Comparison of ENCODE assay signal across 25 cellular contexts in genomic region chrX:38935561-38935960, GRCh38.
A peak's percentile ranks its signal among the peaks of the same experiment; 100 is the strongest.
DNase-seq lines count a peak whose midpoint lies in the region; ATAC-seq, FAIRE-seq and TF ChIP-seq lines count a peak whose summit lies in the region.
"Had no signal": no experiment of that assay in that cellular context is flagged by ENCODE, and none has a peak within 500 bp of the region (broad histone marks: within the 10 kb centered on the region; RNA-seq: fewer than 3 reads in every experiment).

No MANE protein-coding gene starts in this region.

- H3K4me1 ChIP-seq in PC-3 (ENCODE audit: insufficient read depth, low read length) (no peaks in the 10 kb centered on the region), endodermal cell (ENCODE audit: control insufficient read depth, insufficient read depth, low read length) (no peaks in the 10 kb centered on the region)
- H3K4me1 ChIP-seq: A549, Peyer's patch had no signal

- peak overlapping the region; percentile 65 for H3K27ac Mint-ChIP-seq in stimulated activated memory B cell treated with anti-CD40 and anti-IgM and Interleukin-4, amounts not matched to agents 10 μg/mL and 1 μg/mL and 100 μg/mL, for 72 hours
- no peak overlapping the region for H3K27ac Mint-ChIP-seq in endodermal cell
- H3K27ac Mint-ChIP-seq: B cell, CD14-positive monocyte had no signal

- H3K27ac ChIP-seq in PC-3 (ENCODE audit: low read length) = no peak overlapping the region
- no peak overlapping the region for H3K27ac ChIP-seq in endodermal cell (ENCODE audit: low read depth, low read length)
- H3K27ac ChIP-seq: A549, HL-60, Peyer's patch had no signal

- H3K9me3 Mint-ChIP-seq in stimulated activated memory B cell treated with anti-CD40 and anti-IgM and Interleukin-4, amounts not matched to agents 10 μg/mL and 1 μg/mL and 100 μg/mL, for 72 hours = no peaks in the 10 kb centered on the region
- peaks cover 29% of the 10 kb centered on the region for H3K9me3 Mint-ChIP-seq in endodermal cell

- H3K4me1 Mint-ChIP-seq in stimulated activated memory B cell treated with anti-CD40 and anti-IgM and Interleukin-4, amounts not matched to agents 10 μg/mL and 1 μg/mL and 100 μg/mL, for 72 hours = no peaks in the 10 kb centered on the region
- no peaks in the 10 kb centered on the region for H3K4me1 Mint-ChIP-seq in endodermal cell
- H3K4me1 Mint-ChIP-seq: B cell, CD14-positive monocyte had no signal

- DNase-seq in GM12891 (ENCODE audit: insufficient read length, low spot score) = no peak
- DNase-seq in left colon = no peak
- DNase-seq in PC-3 = no peak
- DNase-seq in NCI-H510A treated with DMSO at 0.1 percent for 48 hours (lab: John Stamatoyannopoulos, UW) = no peak
- no peak for DNase-seq in endodermal cell
- DNase-seq: DND-41; KBM-7; NCI-H1092; NCI-H1436; NCI-H1930; NCI-H226; NCI-H524; NCI-H774; NK-92 treated with Interleukin-12 subunit alpha and Interleukin-12 subunit beta, amount 100 ng/mL, for 24 hours; Peyer's patch had no signal

- H3K27me3 ChIP-seq in PC-3 (ENCODE audit: low read length) = no peaks in the 10 kb centered on the region
- H3K27me3 ChIP-seq in endodermal cell (ENCODE audit: control insufficient read depth, insufficient read depth, low read length, poor library complexity, severe bottlenecking) = no peaks in the 10 kb centered on the region
- H3K27me3 ChIP-seq: Peyer's patch had no signal

- peak; percentile 63 for ATAC-seq in GM21717 (IDR thresholded peaks at IDR 0.05; ENCODE audit: unreplicated experiment)
- ATAC-seq in HG02938 (IDR thresholded peaks at IDR 0.05; ENCODE audit: unreplicated experiment) = peak; percentile 64
- ATAC-seq in stimulated activated memory B cell treated with anti-CD40 and anti-IgM and Interleukin-4, amounts not matched to agents 10 μg/mL and 1 μg/mL and 100 μg/mL, for 72 hours = no peak
- no peak for ATAC-seq in left colon
- no peak for ATAC-seq in PC-3
- ATAC-seq: A549, HepG2, SK-N-SH treated with all-trans-retinoic acid at 6 μM for 48 hours had no signal

- no peak overlapping the region for H3K4me2 ChIP-seq in PC-3 (ENCODE audit: low read length)
- H3K4me2 ChIP-seq: A549 had no signal

- no peak for TF ChIP-seq POLR2A in GM12891 (IDR thresholded peaks at IDR 0.05; ENCODE audit: low read depth, low read length)

- no peaks in the 10 kb centered on the region for H3F3A ChIP-seq in PC-3 (ENCODE audit: low read length, unreplicated experiment)

- peak; percentile 81 for FAIRE-seq in GM12891 (lab: Jason Lieb, UNC)
- FAIRE-seq: H54, HepG2 had no signal

- H4K20me1 ChIP-seq in PC-3 (ENCODE audit: low read length) = no peaks in the 10 kb centered on the region

- H3K36me3 ChIP-seq in PC-3 (ENCODE audit: low read depth, low read length) (no peaks in the 10 kb centered on the region), endodermal cell (ENCODE audit: control insufficient read depth, insufficient read depth, low read length) (no peaks in the 10 kb centered on the region)
- H3K36me3 ChIP-seq: Peyer's patch had no signal

- no peaks in the 10 kb centered on the region for H3K79me2 ChIP-seq in PC-3 (ENCODE audit: low read length)

- H3K36me3 Mint-ChIP-seq in stimulated activated memory B cell treated with anti-CD40 and anti-IgM and Interleukin-4, amounts not matched to agents 10 μg/mL and 1 μg/mL and 100 μg/mL, for 72 hours = no peaks in the 10 kb centered on the region
- H3K36me3 Mint-ChIP-seq in endodermal cell (ENCODE audit: low read depth) = no peaks in the 10 kb centered on the region
- H3K36me3 Mint-ChIP-seq: CD14-positive monocyte had no signal

- CTCF ChIA-PET in PC-3 (lab: Charles Lee) = no interaction called here

- H3K9me3 ChIP-seq in PC-3 (ENCODE audit: low read length) (no peaks in the 10 kb centered on the region), endodermal cell (ENCODE audit: control insufficient read depth, low read length) (no peaks in the 10 kb centered on the region)
- H3K9me3 ChIP-seq: A549, Peyer's patch had no signal

- no peak for TF ChIP-seq CTCF in PC-3 (conservative IDR thresholded peaks at IDR 0.05; ENCODE audit: low read depth, low read length)
- no peak for TF ChIP-seq CTCF in endodermal cell (conservative IDR thresholded peaks at IDR 0.05)

- H3K27me3 Mint-ChIP-seq in stimulated activated memory B cell treated with anti-CD40 and anti-IgM and Interleukin-4, amounts not matched to agents 10 μg/mL and 1 μg/mL and 100 μg/mL, for 72 hours = no peaks in the 10 kb centered on the region
- H3K27me3 Mint-ChIP-seq in endodermal cell (ENCODE audit: insufficient read depth) = no peaks in the 10 kb centered on the region
- H3K27me3 Mint-ChIP-seq: B cell had no signal

- intact Hi-C loops in left colon (cut with DNase I, micrococcal nuclease) (no loop called here), PC-3 (cut with micrococcal nuclease) (no loop called here)

- 100% methylated on average over 4 of the region's 4 CpGs; no CpG with 5 or more reads in 1 of the 2 experiments for WGBS in endodermal cell (ENCODE audit: insufficient coverage in 1 of 2, insufficient read length in 1 of 2), 2 experiments

- BruUV-seq in PC-3 (replicated peaks; lab: Mats Ljungman, UMichigan) = no TSS peak

- no peak overlapping the region for H3K4me3 Mint-ChIP-seq in stimulated activated memory B cell treated with anti-CD40 and anti-IgM and Interleukin-4, amounts not matched to agents 10 μg/mL and 1 μg/mL and 100 μg/mL, for 72 hours
- H3K4me3 Mint-ChIP-seq in endodermal cell = no peak overlapping the region
- H3K4me3 Mint-ChIP-seq: B cell, CD14-positive monocyte had no signal

- no peaks in the 10 kb centered on the region for H3K9me2 ChIP-seq in PC-3 (replicated peaks; ENCODE audit: low read length)

- H3K9ac ChIP-seq in PC-3 (ENCODE audit: low read length) (no peak overlapping the region), endodermal cell (ENCODE audit: extremely low read depth, low read length, poor library complexity, severe bottlenecking) (no peak overlapping the region)

- H2AFZ ChIP-seq in PC-3 (ENCODE audit: low read length) = no peak overlapping the region

- no peak overlapping the region for H3K4me3 ChIP-seq in PC-3 (ENCODE audit: low read length)
- no peak overlapping the region for H3K4me3 ChIP-seq in endodermal cell (ENCODE audit: low read length)
- H3K4me3 ChIP-seq: A549, Peyer's patch had no signal

- POLR2A ChIA-PET in PC-3 (lab: Charles Lee; ENCODE audit: unreplicated experiment) = no interaction called here

TF ChIP-seq in GM12891, 5 proteins besides CTCF, POLR2A, EP300 and RAD21:
- TF ChIP-seq POLR2AphosphoS5 (IDR thresholded peaks at IDR 0.05; ENCODE audit: low read depth, low read length) (no peak), SPI1 (IDR thresholded peaks at IDR 0.05; ENCODE audit: low read depth, low read length) (no peak), TAF1 (IDR thresholded peaks at IDR 0.05; ENCODE audit: low read depth, low read length) (no peak), PAX5 (IDR thresholded peaks at IDR 0.05; ENCODE audit: insufficient read depth, low read length, severe bottlenecking) (no peak), POU2F2 (IDR thresholded peaks at IDR 0.05; ENCODE audit: low read depth, low read length) (no peak)

Comparison
In these comparisons a context has a peak if more than half of its experiments do, and no peak if none do; other contexts are left out.
1. ATAC-seq: peak in GM21717 (single experiment) and HG02938 (single experiment); none in stimulated activated memory B cell treated with anti-CD40 and anti-IgM and Interleukin-4, amounts not matched to agents 10 μg/mL and 1 μg/mL and 100 μg/mL, for 72 hours (single experiment), left colon (single experiment) and PC-3 (single experiment).